In genomic region chr14:72142328-72142727, GRCh38 we compare ENCODE assay signal across 18 cellular contexts.
"Had no signal": no experiment of that assay in that cellular context is flagged by ENCODE, and none has a peak within 500 bp of the region (broad histone marks: within the 10 kb centered on the region; RNA-seq: fewer than 3 reads in every experiment).

No MANE protein-coding gene starts in this region.

- H3K27me3 ChIP-seq: cardiac muscle cell, esophagus squamous epithelium, testis had no signal

- H3K9me3 ChIP-seq: esophagus squamous epithelium, lower lobe of right lung, spleen, testis had no signal

- H3K27ac ChIP-seq: cardiac muscle cell, esophagus squamous epithelium, lower lobe of right lung, parathyroid adenoma, spleen, testis, WERI-Rb-1 had no signal

- H3K36me3 ChIP-seq: cardiac muscle cell, esophagus squamous epithelium, lower lobe of right lung, spleen, WERI-Rb-1 had no signal

- H3K4me1 ChIP-seq: esophagus squamous epithelium, lower lobe of right lung, parathyroid adenoma, spleen, testis had no signal

- H3K4me3 ChIP-seq: cardiac muscle cell, esophagus squamous epithelium, lower lobe of right lung, spleen, testis had no signal

- DNase-seq: activated CD4-positive, alpha-beta memory T cell treated with anti-CD3 and anti-CD28 coated beads, Interleukin-2, amount 10 ng/mL, durations not matched to agents 7 days and 5 days; activated CD4-positive, alpha-beta T cell treated with anti-CD3 and anti-CD28 coated beads for 1 hour; activated CD8-positive, alpha-beta memory T cell treated with anti-CD3 and anti-CD28 coated beads, Interleukin-2, amount 10 ng/mL, durations not matched to agents 7 days and 5 days; activated naive CD4-positive, alpha-beta T cell; activated naive CD8-positive, alpha-beta T cell treated with anti-CD3 and anti-CD28 coated beads for 36 hours; amygdala; dermis blood vessel endothelial cell; effector memory CD8-positive, alpha-beta T cell; esophagus squamous epithelium; lower lobe of right lung; naive thymus-derived CD8-positive, alpha-beta T cell; spleen; stimulated activated CD4-positive, alpha-beta T cell treated with anti-CD3 and anti-CD28 coated beads, Interleukin-4, amount 100 ng/mL, for 4 hours; testis; WERI-Rb-1 had no signal

- ATAC-seq: activated CD8-positive, alpha-beta memory T cell treated with anti-CD3 and anti-CD28 coated beads, Interleukin-2, amount 10 ng/mL, durations not matched to agents 7 days and 5 days; effector memory CD8-positive, alpha-beta T cell; lower lobe of right lung; naive thymus-derived CD8-positive, alpha-beta T cell; stimulated activated memory B cell treated with anti-CD40 and anti-IgM and Interleukin-4, amounts not matched to agents 10 μg/mL and 1 μg/mL and 100 μg/mL, for 72 hours had no signal
